1 cellular context compared by ENCODE assay signal in the genomic region with DNA sequence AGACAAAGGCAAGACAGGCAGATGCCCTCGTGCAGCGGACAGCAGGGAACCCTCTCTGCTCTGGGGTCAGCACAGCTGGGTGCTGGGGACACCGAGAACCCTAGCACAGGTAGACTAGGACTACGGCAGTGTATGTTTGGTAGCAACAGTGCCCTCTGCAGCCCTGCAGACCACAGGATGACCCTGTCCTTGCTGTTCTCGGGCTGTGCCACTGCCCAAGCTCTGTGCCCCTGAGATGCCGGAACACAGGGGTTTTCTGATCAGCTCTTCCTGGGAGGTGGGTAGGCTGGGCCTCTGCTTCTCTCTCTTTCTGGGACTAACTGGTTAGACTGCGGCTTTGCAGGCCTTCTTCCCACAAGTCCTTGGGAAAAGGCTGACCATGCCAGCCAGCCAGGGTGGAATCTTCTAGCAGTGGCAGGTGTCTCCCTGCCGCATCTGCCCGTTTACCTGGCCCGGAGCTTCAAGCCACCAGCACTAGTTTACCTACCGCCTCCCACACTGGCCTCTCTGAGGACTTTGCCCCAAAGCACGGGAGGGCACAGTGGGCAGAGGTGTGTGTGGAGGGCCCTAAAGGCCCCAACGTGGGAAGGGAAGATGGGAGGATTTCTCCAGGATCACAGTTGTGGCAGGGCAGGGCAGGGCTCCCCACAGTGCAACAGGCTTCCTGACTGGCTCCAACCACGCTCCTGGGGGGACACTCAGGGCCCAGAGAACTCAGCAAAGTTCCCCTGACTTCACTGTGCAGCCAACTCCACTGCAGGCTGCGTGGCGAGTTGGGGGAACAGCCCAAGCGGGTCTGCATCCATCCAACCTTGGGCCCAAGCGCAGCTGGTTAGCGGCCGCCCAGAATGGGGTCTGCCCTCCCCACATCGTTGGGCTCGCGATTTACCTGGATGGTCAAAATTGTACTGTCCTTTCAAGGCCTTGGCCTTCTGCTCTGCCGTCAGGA.
TF ChIP-seq lines count a peak whose summit lies in the region.

No MANE protein-coding gene starts in this region.

TF ChIP-seq in liver, 16 proteins besides CTCF, POLR2A, EP300 and RAD21 (continued from another document):
- TF ChIP-seq, protein P1, sequence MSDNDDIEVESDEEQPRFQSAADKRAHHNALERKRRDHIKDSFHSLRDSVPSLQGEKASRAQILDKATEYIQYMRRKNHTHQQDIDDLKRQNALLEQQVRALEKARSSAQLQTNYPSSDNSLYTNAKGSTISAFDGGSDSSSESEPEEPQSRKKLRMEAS (IDR thresholded peaks at IDR 0.05): no peak
- TF ChIP-seq, protein P2, sequence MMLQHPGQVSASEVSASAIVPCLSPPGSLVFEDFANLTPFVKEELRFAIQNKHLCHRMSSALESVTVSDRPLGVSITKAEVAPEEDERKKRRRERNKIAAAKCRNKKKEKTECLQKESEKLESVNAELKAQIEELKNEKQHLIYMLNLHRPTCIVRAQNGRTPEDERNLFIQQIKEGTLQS (IDR thresholded peaks at IDR 0.05): no peak
TF ChIP-seq in liver: peak in this region for 7.
